ENCODE assay signal across 16 cellular contexts in genomic region chr12:48812389-48812788, GRCh38. TPM values are rescaled to one million over a fixed set of nuclear protein-coding genes. Genes with fewer than 3 reads are reported as not detected.
A peak's percentile ranks its signal among the peaks of the same experiment; 100 is the strongest.
DNase-seq lines count a peak whose midpoint lies in the region; ATAC-seq and TF ChIP-seq lines count a peak whose summit lies in the region.
"Had no signal": no experiment of that assay in that cellular context is flagged by ENCODE, and none has a peak within 500 bp of the region (broad histone marks: within the 10 kb centered on the region; RNA-seq: fewer than 3 reads in every experiment).

No MANE protein-coding gene starts in this region.

- no peak overlapping the region for H3K4me2 ChIP-seq in parathyroid adenoma (ENCODE audit: low read length)
- H3K4me2 ChIP-seq: PC-9 had no signal

- CTCF ChIA-PET in WTC11 (lab: Charles Lee), result interaction anchor here (0.8 to 4.3 kb wide), 5 partner anchors 59 to 185 kb away, joined by 3 to 22 read pairs (median 9); no protein-coding TSS in a partner anchor
- CTCF ChIA-PET in activated CD8-positive, alpha-beta memory T cell treated with anti-CD3 and anti-CD28 coated beads, Interleukin-2, amount 10 ng/mL, durations not matched to agents 7 days and 5 days (lab: Charles Lee), result interaction anchor here (1.0 to 6.5 kb wide), 2 partner anchors 17 to 92 kb away, joined by 3 to 55 read pairs; a partner anchor contains a TSS

- H3K79me2 ChIP-seq in parathyroid adenoma, result no peaks in the 10 kb centered on the region

- ATAC-seq in WTC11 (no peak), Right ventricle myocardium inferior (no peak)
- ATAC-seq in activated CD8-positive, alpha-beta memory T cell treated with anti-CD3 and anti-CD28 coated beads, Interleukin-2, amount 10 ng/mL, durations not matched to agents 7 days and 5 days, result no peak

- H3K27me3 Mint-ChIP-seq in T-helper 2 cell treated with Interferon-gamma antibody and Interleukin-4, amounts not matched to agents 5 μg/mL and 100 μg/mL, for 36 hours (ENCODE audit: low read depth), result peaks cover 14% of the 10 kb centered on the region
- H3K27me3 Mint-ChIP-seq in WTC11 (ENCODE audit: low read depth), result peaks cover 51% of the 10 kb centered on the region
- peaks cover 13% of the 10 kb centered on the region for H3K27me3 Mint-ChIP-seq in activated CD8-positive, alpha-beta memory T cell treated with anti-CD3 and anti-CD28 coated beads, Interleukin-2, amount 10 ng/mL, durations not matched to agents 7 days and 5 days

- H3K27ac Mint-ChIP-seq in T-helper 2 cell treated with Interferon-gamma antibody and Interleukin-4, amounts not matched to agents 5 μg/mL and 100 μg/mL, for 36 hours, result no peak overlapping the region
- no peak overlapping the region for H3K27ac Mint-ChIP-seq in WTC11
- no peak overlapping the region for H3K27ac Mint-ChIP-seq in activated CD8-positive, alpha-beta memory T cell treated with anti-CD3 and anti-CD28 coated beads, Interleukin-2, amount 10 ng/mL, durations not matched to agents 7 days and 5 days
- H3K27ac Mint-ChIP-seq: activated B cell treated with CpG ODN at 0.5 μM for 24 hours, progenitor cell of endocrine pancreas had no signal

- no peaks in the 10 kb centered on the region for H3K27me3 ChIP-seq in parathyroid adenoma (ENCODE audit: control insufficient read depth, insufficient read depth, low read length)

- no peaks in the 10 kb centered on the region for H3K36me3 ChIP-seq in parathyroid adenoma (ENCODE audit: control insufficient read depth, insufficient read depth, low read length)

- H2AFZ ChIP-seq in parathyroid adenoma, result peak overlapping the region; percentile 54
- H2AFZ ChIP-seq: PC-9 had no signal

- no peak overlapping the region for H3K27ac ChIP-seq in parathyroid adenoma
- H3K27ac ChIP-seq: PC-9 had no signal

- H3K36me3 Mint-ChIP-seq in T-helper 2 cell treated with Interferon-gamma antibody and Interleukin-4, amounts not matched to agents 5 μg/mL and 100 μg/mL, for 36 hours (ENCODE audit: low read depth), result no peaks in the 10 kb centered on the region
- no peaks in the 10 kb centered on the region for H3K36me3 Mint-ChIP-seq in WTC11
- H3K36me3 Mint-ChIP-seq in activated CD8-positive, alpha-beta memory T cell treated with anti-CD3 and anti-CD28 coated beads, Interleukin-2, amount 10 ng/mL, durations not matched to agents 7 days and 5 days, result no peaks in the 10 kb centered on the region

- H3K4me1 Mint-ChIP-seq in T-helper 2 cell treated with Interferon-gamma antibody and Interleukin-4, amounts not matched to agents 5 μg/mL and 100 μg/mL, for 36 hours (ENCODE audit: low read depth), result peaks cover 18% of the 10 kb centered on the region
- H3K4me1 Mint-ChIP-seq in WTC11, result peaks cover 38% of the 10 kb centered on the region
- H3K4me1 Mint-ChIP-seq in activated CD8-positive, alpha-beta memory T cell treated with anti-CD3 and anti-CD28 coated beads, Interleukin-2, amount 10 ng/mL, durations not matched to agents 7 days and 5 days, result peaks cover 24% of the 10 kb centered on the region

- TF ChIP-seq CTCF in WTC11 (IDR thresholded peaks at IDR 0.05) (no peak), parathyroid adenoma (IDR thresholded peaks at IDR 0.05) (no peak)

- H3K4me3 Mint-ChIP-seq in T-helper 2 cell treated with Interferon-gamma antibody and Interleukin-4, amounts not matched to agents 5 μg/mL and 100 μg/mL, for 36 hours, result peak overlapping the region; percentile 45
- H3K4me3 Mint-ChIP-seq in WTC11, result peak overlapping the region; percentile 87
- H3K4me3 Mint-ChIP-seq in activated CD8-positive, alpha-beta memory T cell treated with anti-CD3 and anti-CD28 coated beads, Interleukin-2, amount 10 ng/mL, durations not matched to agents 7 days and 5 days, result no peak overlapping the region
- H3K4me3 Mint-ChIP-seq: activated B cell treated with CpG ODN at 0.5 μM for 24 hours had no signal

- no peak overlapping the region for H3K9ac ChIP-seq in parathyroid adenoma

- peaks cover 16% of the 10 kb centered on the region for H3K4me1 ChIP-seq in parathyroid adenoma

- H3K9me3 Mint-ChIP-seq in T-helper 2 cell treated with Interferon-gamma antibody and Interleukin-4, amounts not matched to agents 5 μg/mL and 100 μg/mL, for 36 hours, result no peaks in the 10 kb centered on the region
- no peaks in the 10 kb centered on the region for H3K9me3 Mint-ChIP-seq in WTC11
- H3K9me3 Mint-ChIP-seq in activated CD8-positive, alpha-beta memory T cell treated with anti-CD3 and anti-CD28 coated beads, Interleukin-2, amount 10 ng/mL, durations not matched to agents 7 days and 5 days (ENCODE audit: low read depth), result no peaks in the 10 kb centered on the region
- H3K9me3 Mint-ChIP-seq: activated B cell treated with CpG ODN at 0.5 μM for 24 hours had no signal

- DNase-seq in T-helper 2 cell treated with Interferon-gamma antibody and Interleukin-4, amounts not matched to agents 5 μg/mL and 100 μg/mL, for 36 hours (ENCODE audit: low spot score), result no peak
- DNase-seq in T-helper 2 cell, result no peak
- DNase-seq in WTC11 (ENCODE audit: low spot score), result no peak
- peak; percentile 36 for DNase-seq in iris pigment epithelial cell (ENCODE audit: low read depth)
- no peak for DNase-seq in Right ventricle myocardium inferior (ENCODE audit: missing footprints)
- no peak for DNase-seq in activated CD8-positive, alpha-beta memory T cell treated with anti-CD3 and anti-CD28 coated beads, Interleukin-2, amount 10 ng/mL, durations not matched to agents 7 days and 5 days
- DNase-seq in NCI-H748 (lab: John Stamatoyannopoulos, UW; ENCODE audit: unreplicated experiment), result no peak
- DNase-seq: activated B cell treated with CpG ODN at 0.5 μM for 24 hours; HCEC 1CT; NCI-H1436 treated with DMSO at 0.1 percent for 48 hours; PC-9; stimulated activated CD4-positive, alpha-beta T cell treated with anti-CD3 and anti-CD28 coated beads, Interleukin-12 subunit alpha, Interleukin-12 subunit beta, amount 100 ng/mL, for 4 hours; substantia nigra had no signal

- H3K9me3 ChIP-seq in parathyroid adenoma (ENCODE audit: control insufficient read depth, low read length), result no peaks in the 10 kb centered on the region

- no peak overlapping the region for H3K4me3 ChIP-seq in parathyroid adenoma (ENCODE audit: low read depth, low read length)
- H3K4me3 ChIP-seq: PC-9 had no signal

- intact Hi-C loops in Right ventricle myocardium inferior (cut with DNase I), result no loop called here

- POLR2A ChIA-PET in WTC11 (lab: Charles Lee), result no interaction called here

TF ChIP-seq in WTC11, 78 proteins besides CTCF, POLR2A, EP300 and RAD21 (continues in another document):
- no peak for TF ChIP-seq ATF3 (CRISPR knock-in tag; conservative IDR thresholded peaks at IDR 0.05)
- TF ChIP-seq HMGXB4 (CRISPR knock-in tag; IDR thresholded peaks at IDR 0.05), result no peak
- TF ChIP-seq GTF2I (CRISPR knock-in tag; conservative IDR thresholded peaks at IDR 0.05), result no peak
- no peak for TF ChIP-seq ETV6 (CRISPR knock-in tag; IDR thresholded peaks at IDR 0.05)
- TF ChIP-seq RORB (CRISPR knock-in tag; IDR thresholded peaks at IDR 0.05), result no peak
- TF ChIP-seq KAT7 (CRISPR knock-in tag; IDR thresholded peaks at IDR 0.05; ENCODE audit: borderline replicate concordance), result no peak
- no peak for TF ChIP-seq ZNF416 (CRISPR knock-in tag; IDR thresholded peaks at IDR 0.05)
- TF ChIP-seq, protein P1, sequence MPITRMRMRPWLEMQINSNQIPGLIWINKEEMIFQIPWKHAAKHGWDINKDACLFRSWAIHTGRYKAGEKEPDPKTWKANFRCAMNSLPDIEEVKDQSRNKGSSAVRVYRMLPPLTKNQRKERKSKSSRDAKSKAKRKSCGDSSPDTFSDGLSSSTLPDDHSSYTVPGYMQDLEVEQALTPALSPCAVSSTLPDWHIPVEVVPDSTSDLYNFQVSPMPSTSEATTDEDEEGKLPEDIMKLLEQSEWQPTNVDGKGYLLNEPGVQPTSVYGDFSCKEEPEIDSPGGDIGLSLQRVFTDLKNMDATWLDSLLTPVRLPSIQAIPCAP (CRISPR knock-in tag; IDR thresholded peaks at IDR 0.05), result no peak

RNA-seq across cellular contexts. Expression of gene CACNB3, which starts 5.9 kb away (rescaled TPM):
- total RNA-seq in WTC11 (2021), result 15.0 to 17.3 TPM (median 17.0 TPM) in 3 replicates
- total RNA-seq in Right ventricle myocardium inferior, result 6.0 TPM
- 10 to 100 TPM; 11.0 to 12.8 TPM for total RNA-seq in activated CD8-positive, alpha-beta memory T cell treated with anti-CD3 and anti-CD28 coated beads, Interleukin-2, amount 10 ng/mL, durations not matched to agents 7 days and 5 days

RNA-seq across cellular contexts. Expression of gene ADCY6, which starts 23.5 kb away (rescaled TPM):
- total RNA-seq in WTC11 (2021) (11.9 to 12.8 TPM (median 12.2 TPM) in 3 replicates), Right ventricle myocardium inferior (55.6 TPM)
- under 1 TPM; 0.15 to 0.42 TPM for total RNA-seq in activated CD8-positive, alpha-beta memory T cell treated with anti-CD3 and anti-CD28 coated beads, Interleukin-2, amount 10 ng/mL, durations not matched to agents 7 days and 5 days

RNA-seq across cellular contexts. Expression of gene DDX23, which starts 39.6 kb away (rescaled TPM):
- total RNA-seq in WTC11 (2021), result 91.1 to 107 TPM (median 93.4 TPM) in 3 replicates
- total RNA-seq in Right ventricle myocardium inferior, result 37.2 TPM
- 100 to 1,000 TPM; 146 to 157 TPM for total RNA-seq in activated CD8-positive, alpha-beta memory T cell treated with anti-CD3 and anti-CD28 coated beads, Interleukin-2, amount 10 ng/mL, durations not matched to agents 7 days and 5 days

RNA-seq across cellular contexts. Expression of gene RND1, which starts 53.3 kb away (rescaled TPM):
- 7.6 to 9.1 TPM (median 8.5 TPM) in 3 replicates for total RNA-seq in WTC11 (2021)
- total RNA-seq in Right ventricle myocardium inferior, result 0.41 TPM
- 1 to 10 TPM; 2.7 to 4.2 TPM for total RNA-seq in activated CD8-positive, alpha-beta memory T cell treated with anti-CD3 and anti-CD28 coated beads, Interleukin-2, amount 10 ng/mL, durations not matched to agents 7 days and 5 days
- total RNA-seq: LHCN-M2 had no signal
